ENCODE assay signal across 9 cellular contexts in genomic region chr10:119190353-119190752, GRCh38. TPM values are rescaled to one million over a fixed set of nuclear protein-coding genes. Genes with fewer than 3 reads are reported as not detected.
DNase-seq lines count a peak whose midpoint lies in the region; ATAC-seq, FAIRE-seq and TF ChIP-seq lines count a peak whose summit lies in the region.
"Had no signal": no experiment of that assay in that cellular context is flagged by ENCODE, and none has a peak within 500 bp of the region (broad histone marks: within the 10 kb centered on the region; RNA-seq: fewer than 3 reads in every experiment).

No MANE protein-coding gene starts in this region.

- ATAC-seq in esophagus mucosa: peak; percentile 96
- ATAC-seq in sciatic nerve: peak; percentile 32
- no peak for ATAC-seq in GM18519 (IDR thresholded peaks at IDR 0.05; ENCODE audit: low FRiP score, unreplicated experiment)

- TF ChIP-seq POLR2A in GM12891 (IDR thresholded peaks at IDR 0.05; ENCODE audit: low read depth, low read length) (no peak), GM12892 (IDR thresholded peaks at IDR 0.05; ENCODE audit: low read depth, low read length) (no peak)

- peak; percentile 5 for FAIRE-seq in GM12891 (lab: Jason Lieb, UNC)
- FAIRE-seq in RCC 7860 (lab: Jason Lieb, UNC): peak; percentile 90
- no peak for FAIRE-seq in GM12892 (lab: Jason Lieb, UNC)

- DNase-seq in GM12891 (ENCODE audit: insufficient read length, low spot score) (no peak), RCC 7860 (ENCODE audit: low spot score) (peak; percentile 98), sciatic nerve (ENCODE audit: low spot score) (no peak), GM12892 (ENCODE audit: insufficient read length) (no peak), HEK293T (ENCODE audit: extremely low spot score) (no peak)
- DNase-seq: naive thymus-derived CD8-positive, alpha-beta T cell; NCI-H1417 treated with DMSO at 0.1 percent for 48 hours had no signal

- intact Hi-C loops in sciatic nerve (cut with DNase I): no loop called here

- POLR2A ChIA-PET in HEK293T (lab: Yijun Ruan, JAX): interaction anchor here (0.6 kb wide), 1 partner anchor 10 kb away, joined by 3 read pairs; no protein-coding TSS in a partner anchor

- CTCF ChIA-PET in HEK293T (lab: Yijun Ruan, JAX): interaction anchor here (0.6 to 2.9 kb wide), 2 partner anchors 9 to 228 kb away, joined by 3 to 20 read pairs; no protein-coding TSS in a partner anchor

TF ChIP-seq in GM12891, 5 proteins besides CTCF, POLR2A, EP300 and RAD21:
- no peak for TF ChIP-seq POLR2AphosphoS5 (IDR thresholded peaks at IDR 0.05; ENCODE audit: low read depth, low read length)
- no peak for TF ChIP-seq PAX5 (IDR thresholded peaks at IDR 0.05; ENCODE audit: insufficient read depth, low read length, severe bottlenecking)
- TF ChIP-seq POU2F2 (IDR thresholded peaks at IDR 0.05; ENCODE audit: low read depth, low read length): no peak
- no peak for TF ChIP-seq TAF1 (IDR thresholded peaks at IDR 0.05; ENCODE audit: low read depth, low read length)
- TF ChIP-seq SPI1 (IDR thresholded peaks at IDR 0.05; ENCODE audit: low read depth, low read length): no peak

TF ChIP-seq in HEK293T, 16 proteins besides CTCF, POLR2A, EP300 and RAD21:
- TF ChIP-seq SP1 (IDR thresholded peaks at IDR 0.05): no peak
- TF ChIP-seq ELF4 (IDR thresholded peaks at IDR 0.05): no peak
- TF ChIP-seq FOXM1 (IDR thresholded peaks at IDR 0.05; ENCODE audit: borderline replicate concordance): no peak
- TF ChIP-seq TARDBP (IDR thresholded peaks at IDR 0.05): no peak
- no peak for TF ChIP-seq HDGF (IDR thresholded peaks at IDR 0.05; ENCODE audit: borderline replicate concordance)
- TF ChIP-seq NFRKB (IDR thresholded peaks at IDR 0.05): no peak
- no peak for TF ChIP-seq BHLHE40 (IDR thresholded peaks at IDR 0.05; ENCODE audit: borderline replicate concordance)
- no peak for TF ChIP-seq LEF1 (IDR thresholded peaks at IDR 0.05; ENCODE audit: borderline replicate concordance)
- no peak for TF ChIP-seq L3MBTL2 (conservative IDR thresholded peaks at IDR 0.05)
- no peak for TF ChIP-seq ARNT (IDR thresholded peaks at IDR 0.05)
- TF ChIP-seq PKNOX1 (IDR thresholded peaks at IDR 0.05): no peak
- TF ChIP-seq ZNF384 (IDR thresholded peaks at IDR 0.05): no peak
- no peak for TF ChIP-seq CTBP1 (IDR thresholded peaks at IDR 0.05; ENCODE audit: borderline replicate concordance)
- no peak for TF ChIP-seq FOXK2 (IDR thresholded peaks at IDR 0.05)
- TF ChIP-seq FOXA1 (IDR thresholded peaks at IDR 0.05): no peak
- no peak for TF ChIP-seq SUZ12 (IDR thresholded peaks at IDR 0.05)

RNA-seq across cellular contexts. Expression of gene PRDX3, which starts 11.7 kb away (rescaled TPM):
- 134 TPM for polyA plus RNA-seq in GM12891 (2012; ENCODE audit: low read depth, missing spikeins)
- total RNA-seq in esophagus mucosa: 72.1 TPM
- 62.3 TPM for total RNA-seq in sciatic nerve
- polyA plus RNA-seq in GM12892 (2012; ENCODE audit: missing spikeins): 290 TPM

RNA-seq across cellular contexts. Expression of gene GRK5, which starts 17.0 kb away (rescaled TPM):
- 13.9 TPM for polyA plus RNA-seq in GM12891 (2012; ENCODE audit: low read depth, missing spikeins)
- 3.7 TPM for total RNA-seq in esophagus mucosa
- total RNA-seq in sciatic nerve: 54.1 TPM
- 13.0 TPM for polyA plus RNA-seq in GM12892 (2012; ENCODE audit: missing spikeins)

RNA-seq across cellular contexts. Expression of gene SFXN4, which starts 24.8 kb away (rescaled TPM):
- 26.1 TPM for polyA plus RNA-seq in GM12891 (2012; ENCODE audit: low read depth, missing spikeins)
- total RNA-seq in esophagus mucosa (18.3 TPM), sciatic nerve (13.5 TPM)
- polyA plus RNA-seq in GM12892 (2012; ENCODE audit: missing spikeins): 40.4 TPM

Comparison
In these comparisons a context has a peak if more than half of its experiments do, and no peak if none do; other contexts are left out.
1. RNA of gene GRK5, which starts 17.0 kb away (total RNA-seq): 54.1 TPM in sciatic nerve (single experiment); 3.7 TPM in esophagus mucosa (single experiment); every median in the first group is over 10 times any median in the second.